ENCODE assay signal across 20 cellular contexts in genomic region chr20:47557218-47557617, GRCh38.
"Had no signal": no experiment of that assay in that cellular context is flagged by ENCODE, and none has a peak within 500 bp of the region (broad histone marks: within the 10 kb centered on the region; RNA-seq: fewer than 3 reads in every experiment).

No MANE protein-coding gene starts in this region.

- H3K4me3 ChIP-seq: colonic mucosa, mucosa of descending colon, sigmoid colon, suprapubic skin had no signal

- H3K4me3 Mint-ChIP-seq: activated CD8-positive, alpha-beta T cell treated with anti-CD3 and anti-CD28 coated beads, Interleukin-2, amount 10 ng/mL, durations not matched to agents 7 days and 5 days; activated T-helper 1 cell treated with anti-CD3 and anti-CD28 coated beads, Interleukin-12 subunit alpha, Interleukin-12 subunit beta, Interleukin-2, Interleukin-4 antibody, amounts not matched to agents 30 ng/mL and 10 ng/mL and 1 ng/mL, durations not matched to agents 14 hours and 24 hours and 36 hours; natural killer cell treated with Interleukin-12 subunit alpha and Interleukin-12 subunit beta and Interleukin-15 and Interleukin-18, amount 100 ng/mL, for 72 hours; type B pancreatic cell had no signal

- H3K9me3 ChIP-seq: colonic mucosa, mucosa of descending colon, sigmoid colon, suprapubic skin had no signal

- ATAC-seq: activated CD8-positive, alpha-beta T cell treated with anti-CD3 and anti-CD28 coated beads, Interleukin-2, amount 10 ng/mL, durations not matched to agents 7 days and 5 days; mucosa of descending colon; natural killer cell treated with Interleukin-12 subunit alpha and Interleukin-12 subunit beta and Interleukin-15 and Interleukin-18, amount 100 ng/mL, for 72 hours; stimulated activated naive CD8-positive, alpha-beta T cell treated with anti-CD3 and anti-CD28 coated beads, Interleukin-15, Interleukin-2, amounts not matched to agents 100 U/mL and 50 U/mL, for 24 hours had no signal

- H3K36me3 ChIP-seq: colonic mucosa, sigmoid colon, suprapubic skin had no signal

- H3K27me3 Mint-ChIP-seq: natural killer cell treated with Interleukin-12 subunit alpha and Interleukin-12 subunit beta and Interleukin-15 and Interleukin-18, amount 100 ng/mL, for 72 hours; type B pancreatic cell had no signal

- FAIRE-seq: endothelial cell of umbilical vein, islet of Langerhans had no signal

- H3K27ac Mint-ChIP-seq: activated CD8-positive, alpha-beta T cell treated with anti-CD3 and anti-CD28 coated beads, Interleukin-2, amount 10 ng/mL, durations not matched to agents 7 days and 5 days; activated T-helper 1 cell treated with anti-CD3 and anti-CD28 coated beads, Interleukin-12 subunit alpha, Interleukin-12 subunit beta, Interleukin-2, Interleukin-4 antibody, amounts not matched to agents 30 ng/mL and 10 ng/mL and 1 ng/mL, durations not matched to agents 14 hours and 24 hours and 36 hours; natural killer cell treated with Interleukin-12 subunit alpha and Interleukin-12 subunit beta and Interleukin-15 and Interleukin-18, amount 100 ng/mL, for 72 hours; type B pancreatic cell had no signal

- H3K9me3 Mint-ChIP-seq: activated T-helper 1 cell treated with anti-CD3 and anti-CD28 coated beads, Interleukin-12 subunit alpha, Interleukin-12 subunit beta, Interleukin-2, Interleukin-4 antibody, amounts not matched to agents 30 ng/mL and 10 ng/mL and 1 ng/mL, durations not matched to agents 14 hours and 24 hours and 36 hours; natural killer cell treated with Interleukin-12 subunit alpha and Interleukin-12 subunit beta and Interleukin-15 and Interleukin-18, amount 100 ng/mL, for 72 hours; type B pancreatic cell had no signal

- DNase-seq: activated CD4-positive, alpha-beta T cell treated with anti-CD3 and anti-CD28 coated beads for 4 hours; activated CD8-positive, alpha-beta memory T cell treated with anti-CD3 and anti-CD28 coated beads, Interleukin-2, amount 50 U/mL, for 48 hours; activated CD8-positive, alpha-beta T cell treated with anti-CD3 and anti-CD28 coated beads, Interleukin-2, amount 10 ng/mL, durations not matched to agents 7 days and 5 days; activated naive CD4-positive, alpha-beta T cell treated with Interleukin-2 at 50 U/mL for 16 hours; colonic mucosa; effector CD4-positive, alpha-beta T cell; foreskin melanocyte; head of caudate nucleus; mucosa of descending colon; sigmoid colon; stimulated activated CD4-positive, alpha-beta T cell treated with anti-CD3 and anti-CD28 coated beads, Interleukin-2, amount 100 ng/mL, for 48 hours; stimulated activated naive CD8-positive, alpha-beta T cell treated with anti-CD3 and anti-CD28 coated beads, Interleukin-15, Interleukin-2, amounts not matched to agents 100 U/mL and 50 U/mL, for 24 hours; T-helper 9 cell had no signal

- H3K27ac ChIP-seq: colonic mucosa, suprapubic skin, VCaP had no signal

- H3K27me3 ChIP-seq: colonic mucosa, sigmoid colon, suprapubic skin had no signal

- H3K4me1 ChIP-seq: colonic mucosa had no signal

- H3K36me3 Mint-ChIP-seq: natural killer cell treated with Interleukin-12 subunit alpha and Interleukin-12 subunit beta and Interleukin-15 and Interleukin-18, amount 100 ng/mL, for 72 hours had no signal
